Comparison of ENCODE assay signal across 18 cellular contexts in the genomic region with DNA sequence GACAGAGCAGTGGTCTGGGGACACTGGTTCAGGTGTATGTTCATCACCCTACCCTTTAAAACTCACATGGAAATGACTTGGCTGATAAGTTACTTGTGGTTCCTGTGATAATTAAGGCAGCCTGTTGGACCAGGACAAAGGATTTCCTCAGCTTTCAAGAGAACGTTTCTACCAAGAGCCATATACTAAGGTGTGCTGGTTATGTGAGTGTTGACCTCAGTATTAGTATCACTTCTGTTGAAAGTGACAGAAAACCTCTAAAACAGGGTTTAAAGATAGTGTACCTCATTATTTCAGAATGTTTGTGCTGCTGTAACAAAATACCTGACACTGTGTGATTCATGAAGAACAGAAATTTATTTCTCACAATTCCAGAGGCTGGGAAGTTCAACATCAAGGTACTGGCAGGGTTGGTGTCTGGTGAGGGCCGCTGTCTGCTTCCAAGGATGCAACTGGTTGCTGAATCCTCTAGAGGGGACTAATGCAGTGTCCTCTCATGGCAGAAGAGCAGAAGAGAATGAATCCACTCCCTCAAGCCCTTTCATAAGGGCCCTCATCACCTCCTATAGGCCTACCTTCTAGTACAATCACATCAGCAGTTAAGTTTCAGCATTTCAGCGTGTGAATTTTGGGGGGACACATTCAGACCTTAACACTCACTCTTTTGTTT. TPM values are rescaled to one million over a fixed set of nuclear protein-coding genes. Genes with fewer than 3 reads are reported as not detected.
A peak's percentile ranks its signal among the peaks of the same experiment; 100 is the strongest.
DNase-seq lines count a peak whose midpoint lies in the region; ATAC-seq and TF ChIP-seq lines count a peak whose summit lies in the region.
"Had no signal": no experiment of that assay in that cellular context is flagged by ENCODE, and none has a peak within 500 bp of the region (broad histone marks: within the 10 kb centered on the region; RNA-seq: fewer than 3 reads in every experiment).

No MANE protein-coding gene starts in this region.

- H3K9me3 ChIP-seq in OCI-LY3 (ENCODE audit: insufficient read depth, low read length) = no peaks in the 10 kb centered on the region; the same call in 1 of the 2 replicates
- H3K9me3 ChIP-seq: gastrocnemius medialis, pancreas, thyroid gland had no signal

- peaks cover 33% of the 10 kb centered on the region for H3K4me1 Mint-ChIP-seq in osteocyte (ENCODE audit: unreplicated experiment)
- H3K4me1 Mint-ChIP-seq in activated CD8-positive, alpha-beta T cell treated with anti-CD3 and anti-CD28 coated beads for 36 hours (ENCODE audit: low read depth) = peaks cover 27% of the 10 kb centered on the region

- H3K36me3 ChIP-seq in OCI-LY3 (replicated peaks; ENCODE audit: low read depth, low read length) = peaks cover 20% of the 10 kb centered on the region
- H3K36me3 ChIP-seq: gastrocnemius medialis, pancreas, thyroid gland had no signal

- peak overlapping the region; percentile 24 for H3K27ac Mint-ChIP-seq in osteocyte (ENCODE audit: unreplicated experiment)
- no peak overlapping the region for H3K27ac Mint-ChIP-seq in activated CD8-positive, alpha-beta T cell treated with anti-CD3 and anti-CD28 coated beads for 36 hours
- H3K27ac Mint-ChIP-seq: T-cell had no signal

- H3K27me3 ChIP-seq in OCI-LY3 (ENCODE audit: low read depth, low read length) = no peaks in the 10 kb centered on the region
- H3K27me3 ChIP-seq: BLaER1, gastrocnemius medialis, pancreas, thyroid gland had no signal

- H4K20me1 ChIP-seq in OCI-LY3 (ENCODE audit: insufficient read depth, low read length) = peaks cover 49% of the 10 kb centered on the region

- H2AFZ ChIP-seq in OCI-LY3 (ENCODE audit: low read depth, low read length) = no peak overlapping the region

- H3K4me1 ChIP-seq in OCI-LY3 (ENCODE audit: low read length) = peaks cover 79% of the 10 kb centered on the region

- no peaks in the 10 kb centered on the region for H3K27me3 Mint-ChIP-seq in osteocyte (ENCODE audit: unreplicated experiment)
- H3K27me3 Mint-ChIP-seq in activated CD8-positive, alpha-beta T cell treated with anti-CD3 and anti-CD28 coated beads for 36 hours = peaks cover under 1% of the 10 kb centered on the region

- H3K9ac ChIP-seq in OCI-LY3 (ENCODE audit: low read length) = peak overlapping the region; percentile 21; the same call in 1 of the 2 replicates
- H3K9ac ChIP-seq: BLaER1 had no signal

- peak overlapping the region; percentile 8 for H3K4me3 ChIP-seq in OCI-LY3 (ENCODE audit: low read length)
- H3K4me3 ChIP-seq: BLaER1, gastrocnemius medialis, pancreas, skin epidermis, thyroid gland had no signal

- H3K36me3 Mint-ChIP-seq in osteocyte (ENCODE audit: unreplicated experiment) = peaks cover 6% of the 10 kb centered on the region
- H3K36me3 Mint-ChIP-seq in activated CD8-positive, alpha-beta T cell treated with anti-CD3 and anti-CD28 coated beads for 36 hours (ENCODE audit: low read depth) = peaks cover 18% of the 10 kb centered on the region
- H3K36me3 Mint-ChIP-seq: T-cell had no signal

- H3K4me2 ChIP-seq in OCI-LY3 (ENCODE audit: low read length) = peak overlapping the region; percentile 53
- H3K4me2 ChIP-seq: BLaER1 had no signal

- no peak for DNase-seq in osteocyte (ENCODE audit: extremely low spot score, unreplicated experiment)
- no peak for DNase-seq in NCI-H1694 (lab: John Stamatoyannopoulos, UW)
- DNase-seq in NCI-H1436 (lab: John Stamatoyannopoulos, UW) = no peak
- DNase-seq in activated CD8-positive, alpha-beta T cell treated with anti-CD3 and anti-CD28 coated beads for 36 hours = no peak
- DNase-seq: amygdala; DMS 273 treated with DMSO at 0.1 percent for 48 hours; gastrocnemius medialis; IMR-90; NCI-H2107; pancreas; stimulated activated CD4-positive, alpha-beta T cell treated with anti-CD3 and anti-CD28 coated beads, Interleukin-4, amount 100 ng/mL, for 4 hours; T-cell; thyroid gland had no signal

- H3K27ac ChIP-seq in OCI-LY3 (ENCODE audit: low read length) = peak overlapping the region; percentile 5; the same call in 1 of the 2 replicates
- H3K27ac ChIP-seq: BLaER1, gastrocnemius medialis, pancreas, skin epidermis, thyroid gland had no signal

- no peak overlapping the region for H3K4me3 Mint-ChIP-seq in osteocyte (ENCODE audit: unreplicated experiment)
- no peak overlapping the region for H3K4me3 Mint-ChIP-seq in activated CD8-positive, alpha-beta T cell treated with anti-CD3 and anti-CD28 coated beads for 36 hours
- H3K4me3 Mint-ChIP-seq: T-cell had no signal

- intact Hi-C loops in activated CD8-positive, alpha-beta T cell treated with anti-CD3 and anti-CD28 coated beads for 36 hours (cut with micrococcal nuclease) = no loop called here

- CTCF ChIA-PET in activated CD8-positive, alpha-beta T cell treated with anti-CD3 and anti-CD28 coated beads for 36 hours (lab: Charles Lee) = interaction anchor here (1.2 kb wide), 1 partner anchor 8 kb away, joined by 3 read pairs; no protein-coding TSS in a partner anchor

- TF ChIP-seq CTCF in OCI-LY3 (IDR thresholded peaks at IDR 0.05; ENCODE audit: low read depth, low read length) = no peak
- TF ChIP-seq CTCF in osteocyte (IDR thresholded peaks at IDR 0.05) = no peak
- TF ChIP-seq CTCF in activated CD8-positive, alpha-beta T cell treated with anti-CD3 and anti-CD28 coated beads for 36 hours (IDR thresholded peaks at IDR 0.05) = no peak

- peak; percentile 50 for ATAC-seq in GM18498 (IDR thresholded peaks at IDR 0.05; ENCODE audit: unreplicated experiment)
- peak; percentile 27 for ATAC-seq in HG02678 (IDR thresholded peaks at IDR 0.05; ENCODE audit: unreplicated experiment)
- ATAC-seq in activated CD8-positive, alpha-beta T cell treated with anti-CD3 and anti-CD28 coated beads for 36 hours = no peak
- ATAC-seq: gastrocnemius medialis, pancreas, T-cell had no signal

- H3K9me3 Mint-ChIP-seq in osteocyte (ENCODE audit: unreplicated experiment) = peaks cover 9% of the 10 kb centered on the region
- H3K9me3 Mint-ChIP-seq in activated CD8-positive, alpha-beta T cell treated with anti-CD3 and anti-CD28 coated beads for 36 hours = peaks cover 1% of the 10 kb centered on the region
- H3K9me3 Mint-ChIP-seq: T-cell had no signal

- peaks cover 98% of the 10 kb centered on the region for H3K79me2 ChIP-seq in OCI-LY3 (ENCODE audit: low read length)

- POLR2A ChIA-PET in activated CD8-positive, alpha-beta T cell treated with anti-CD3 and anti-CD28 coated beads for 36 hours (lab: Charles Lee) = no interaction called here

RNA-seq across cellular contexts. Expression of gene UCK2, which starts 54.9 kb away (rescaled TPM):
- 49.8 and 50.1 TPM in 2 replicates for total RNA-seq in osteocyte
- 10 to 100 TPM; 66.5 to 72.2 TPM for total RNA-seq in activated CD8-positive, alpha-beta T cell treated with anti-CD3 and anti-CD28 coated beads for 36 hours
